ENCODE assay signal across 23 cellular contexts in the genomic region with DNA sequence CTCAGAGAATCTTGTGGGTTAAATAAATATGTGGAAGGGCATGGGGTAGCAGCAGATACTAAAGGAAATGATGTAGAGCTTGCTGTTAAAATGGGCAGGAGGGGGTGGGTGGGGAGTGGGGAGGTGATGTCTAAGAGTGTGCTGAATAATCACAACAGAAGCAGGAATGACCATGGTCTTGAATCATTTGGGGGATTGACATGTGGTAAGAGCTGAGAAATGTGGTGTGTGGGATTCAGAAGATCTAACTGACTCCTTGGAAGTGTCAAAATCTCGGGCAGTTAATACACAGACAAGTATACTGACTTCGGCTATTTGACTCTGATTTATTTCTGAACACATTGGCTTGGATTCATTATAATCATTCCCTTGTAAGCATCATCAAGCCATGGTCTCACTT. TPM values are rescaled to one million over a fixed set of nuclear protein-coding genes. Genes with fewer than 3 reads are reported as not detected.
DNase-seq lines count a peak whose midpoint lies in the region; ATAC-seq, FAIRE-seq and TF ChIP-seq lines count a peak whose summit lies in the region.
"Had no signal": no experiment of that assay in that cellular context is flagged by ENCODE, and none has a peak within 500 bp of the region (broad histone marks: within the 10 kb centered on the region; RNA-seq: fewer than 3 reads in every experiment).

No MANE protein-coding gene starts in this region.

- no peak overlapping the region for H3K4me2 ChIP-seq in A549
- H3K4me2 ChIP-seq in astrocyte (ENCODE audit: low read length), result no peak overlapping the region
- H3K4me2 ChIP-seq: BLaER1 had no signal

- POLR2A ChIA-PET in A549 (lab: Yijun Ruan, JAX), result no interaction called here

- H3K9me3 ChIP-seq in A549, result no peaks in the 10 kb centered on the region
- H3K9me3 ChIP-seq in astrocyte (ENCODE audit: insufficient read depth, low read depth, low read length), result no peaks in the 10 kb centered on the region
- H3K9me3 ChIP-seq: BE2C, BLaER1 had no signal

- H3K27ac ChIP-seq in A549, result no peak overlapping the region
- no peak overlapping the region for H3K27ac ChIP-seq in astrocyte (ENCODE audit: low read depth, low read length)
- H3K27ac ChIP-seq: 22Rv1, BLaER1 had no signal

- no peaks in the 10 kb centered on the region for H3K9me3 Mint-ChIP-seq in astrocyte (ENCODE audit: unreplicated experiment)
- no peaks in the 10 kb centered on the region for H3K9me3 Mint-ChIP-seq in stimulated activated effector memory CD8-positive, alpha-beta T cell treated with anti-CD3 and anti-CD28 coated beads, Interleukin-12 subunit alpha, Interleukin-12 subunit beta, amount 100 ng/mL, for 72 hours
- H3K9me3 Mint-ChIP-seq: CD14-positive monocyte; CD4-positive, alpha-beta memory T cell had no signal

- H3K4me3 Mint-ChIP-seq in astrocyte (ENCODE audit: unreplicated experiment), result no peak overlapping the region
- no peak overlapping the region for H3K4me3 Mint-ChIP-seq in stimulated activated effector memory CD8-positive, alpha-beta T cell treated with anti-CD3 and anti-CD28 coated beads, Interleukin-12 subunit alpha, Interleukin-12 subunit beta, amount 100 ng/mL, for 72 hours
- H3K4me3 Mint-ChIP-seq: CD14-positive monocyte; CD4-positive, alpha-beta memory T cell; CD4-positive, CD25-positive, alpha-beta regulatory T cell; CD8-positive, alpha-beta memory T cell had no signal

- H3K4me3 ChIP-seq in A549 (no peak overlapping the region), astrocyte (ENCODE audit: insufficient read depth, low read depth, low read length) (no peak overlapping the region)
- H3K4me3 ChIP-seq: BLaER1 had no signal

- peaks cover 14% of the 10 kb centered on the region for H3K4me1 Mint-ChIP-seq in astrocyte (ENCODE audit: low read depth, unreplicated experiment)
- peaks cover 15% of the 10 kb centered on the region for H3K4me1 Mint-ChIP-seq in stimulated activated effector memory CD8-positive, alpha-beta T cell treated with anti-CD3 and anti-CD28 coated beads, Interleukin-12 subunit alpha, Interleukin-12 subunit beta, amount 100 ng/mL, for 72 hours
- H3K4me1 Mint-ChIP-seq: CD14-positive monocyte had no signal

- FAIRE-seq in A549 (lab: Jason Lieb, UNC) (peak; percentile 81), astrocyte (lab: Jason Lieb, UNC) (peak; percentile 68)
- FAIRE-seq: G401.6, GM12891, GM19239 had no signal

- H3K36me3 ChIP-seq in astrocyte (ENCODE audit: insufficient read depth, low read length), result no peaks in the 10 kb centered on the region
- H3K36me3 ChIP-seq: BE2C, BLaER1 had no signal

- DNase-seq in A549 (ENCODE audit: low read depth in 1 of 2, low spot score in 1 of 2) (no peak), astrocyte (ENCODE audit: low read depth) (no peak), SIG-M5 treated with dmso at 0.1 percent for 504 hours (lab: John Stamatoyannopoulos, UW; ENCODE audit: unreplicated experiment) (no peak), dermis blood vessel endothelial cell (no peak)
- DNase-seq in stimulated activated effector memory CD8-positive, alpha-beta T cell treated with anti-CD3 and anti-CD28 coated beads, Interleukin-12 subunit alpha, Interleukin-12 subunit beta, amount 100 ng/mL, for 72 hours (ENCODE audit: low spot score in 2 of 2), result no peak
- DNase-seq: ACHN; BE2C; C1 segment of cervical spinal cord; CD4-positive, alpha-beta memory T cell; CD4-positive, CD25-positive, alpha-beta regulatory T cell; CD8-positive, alpha-beta memory T cell; COR-L47; DMS 273 treated with DMSO at 0.1 percent for 48 hours; GF-D8 had no signal

- no peak for TF ChIP-seq RAD21 in A549 (conservative IDR thresholded peaks at IDR 0.05 in 1 of 2, IDR thresholded peaks at IDR 0.05 in 1 of 2)

- H3K9ac ChIP-seq in astrocyte (ENCODE audit: low read length), result no peak overlapping the region
- H3K9ac ChIP-seq: BLaER1 had no signal

- H3K4me1 ChIP-seq in A549 (no peaks in the 10 kb centered on the region), astrocyte (ENCODE audit: insufficient read depth, low read length) (no peaks in the 10 kb centered on the region)
- H3K4me1 ChIP-seq: BE2C, BLaER1 had no signal

- CTCF ChIA-PET in A549 (lab: Yijun Ruan, JAX), result no interaction called here

- no peaks in the 10 kb centered on the region for H3K27me3 ChIP-seq in astrocyte (ENCODE audit: insufficient read depth, low read length)
- H3K27me3 ChIP-seq: BE2C had no signal

- TF ChIP-seq POLR2A in A549 (IDR thresholded peaks at IDR 0.05; ENCODE audit: low read length), result no peak

- no peak for TF ChIP-seq EP300 in A549 (IDR thresholded peaks at IDR 0.05)

- WGBS in A549 (ENCODE audit: missing lambda C conversion rate), result 26% methylated on average over 2 of the region's 2 CpGs

- no peak overlapping the region for H3K27ac Mint-ChIP-seq in astrocyte (ENCODE audit: unreplicated experiment)
- no peak overlapping the region for H3K27ac Mint-ChIP-seq in stimulated activated effector memory CD8-positive, alpha-beta T cell treated with anti-CD3 and anti-CD28 coated beads, Interleukin-12 subunit alpha, Interleukin-12 subunit beta, amount 100 ng/mL, for 72 hours
- H3K27ac Mint-ChIP-seq: CD14-positive monocyte; CD4-positive, alpha-beta memory T cell; CD4-positive, CD25-positive, alpha-beta regulatory T cell had no signal

- no peak for ATAC-seq in A549
- peak; percentile 28 for ATAC-seq in stimulated activated effector memory CD8-positive, alpha-beta T cell treated with anti-CD3 and anti-CD28 coated beads, Interleukin-12 subunit alpha, Interleukin-12 subunit beta, amount 100 ng/mL, for 72 hours

- no peaks in the 10 kb centered on the region for H3K79me2 ChIP-seq in astrocyte (ENCODE audit: insufficient read depth, low read length)

- no peaks in the 10 kb centered on the region for H3K36me3 Mint-ChIP-seq in astrocyte (ENCODE audit: low read depth, unreplicated experiment)
- H3K36me3 Mint-ChIP-seq in stimulated activated effector memory CD8-positive, alpha-beta T cell treated with anti-CD3 and anti-CD28 coated beads, Interleukin-12 subunit alpha, Interleukin-12 subunit beta, amount 100 ng/mL, for 72 hours, result no peaks in the 10 kb centered on the region
- H3K36me3 Mint-ChIP-seq: CD14-positive monocyte; CD4-positive, alpha-beta memory T cell; CD4-positive, CD25-positive, alpha-beta regulatory T cell; CD8-positive, alpha-beta memory T cell had no signal

- no peak for TF ChIP-seq CTCF in A549 (IDR thresholded peaks at IDR 0.05)
- TF ChIP-seq CTCF in astrocyte (IDR thresholded peaks at IDR 0.05; ENCODE audit: insufficient read depth, low read depth, low read length), result no peak

- no peaks in the 10 kb centered on the region for H4K20me1 ChIP-seq in astrocyte (ENCODE audit: insufficient read depth, low read length)

- H2AFZ ChIP-seq in astrocyte (ENCODE audit: low read depth, low read length), result no peak overlapping the region

- peaks cover 2% of the 10 kb centered on the region for H3K27me3 Mint-ChIP-seq in astrocyte (ENCODE audit: low read depth, unreplicated experiment)
- H3K27me3 Mint-ChIP-seq: CD4-positive, alpha-beta memory T cell had no signal

TF ChIP-seq in A549, 52 proteins besides CTCF, POLR2A, EP300 and RAD21 (continues in another document):
- TF ChIP-seq CHD4 (IDR thresholded peaks at IDR 0.05; ENCODE audit: borderline replicate concordance) (no peak), KDM5A (IDR thresholded peaks at IDR 0.05) (no peak), HDAC2 (IDR thresholded peaks at IDR 0.05) (no peak), CHD2 (IDR thresholded peaks at IDR 0.05; ENCODE audit: low read length, partially characterized antibody) (no peak), CBX2 (IDR thresholded peaks at IDR 0.05; ENCODE audit: borderline replicate concordance, low read depth) (no peak), CEBPB (IDR thresholded peaks at IDR 0.05) (no peak), MAFK (IDR thresholded peaks at IDR 0.05; ENCODE audit: partially characterized antibody) (no peak), GATA3 (IDR thresholded peaks at IDR 0.05; ENCODE audit: borderline replicate concordance) (no peak), KDM1A (IDR thresholded peaks at IDR 0.05; ENCODE audit: low read depth) (no peak), MAZ (IDR thresholded peaks at IDR 0.05; ENCODE audit: borderline replicate concordance, low read depth, low read length) (no peak)
- TF ChIP-seq, protein P1, sequence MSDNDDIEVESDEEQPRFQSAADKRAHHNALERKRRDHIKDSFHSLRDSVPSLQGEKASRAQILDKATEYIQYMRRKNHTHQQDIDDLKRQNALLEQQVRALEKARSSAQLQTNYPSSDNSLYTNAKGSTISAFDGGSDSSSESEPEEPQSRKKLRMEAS (IDR thresholded peaks at IDR 0.05), result no peak
- TF ChIP-seq, protein P2, sequence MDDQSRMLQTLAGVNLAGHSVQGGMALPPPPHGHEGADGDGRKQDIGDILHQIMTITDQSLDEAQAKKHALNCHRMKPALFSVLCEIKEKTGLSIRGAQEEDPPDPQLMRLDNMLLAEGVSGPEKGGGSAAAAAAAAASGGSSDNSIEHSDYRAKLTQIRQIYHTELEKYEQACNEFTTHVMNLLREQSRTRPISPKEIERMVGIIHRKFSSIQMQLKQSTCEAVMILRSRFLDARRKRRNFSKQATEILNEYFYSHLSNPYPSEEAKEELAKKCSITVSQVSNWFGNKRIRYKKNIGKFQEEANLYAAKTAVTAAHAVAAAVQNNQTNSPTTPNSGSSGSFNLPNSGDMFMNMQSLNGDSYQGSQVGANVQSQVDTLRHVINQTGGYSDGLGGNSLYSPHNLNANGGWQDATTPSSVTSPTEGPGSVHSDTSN (IDR thresholded peaks at IDR 0.05), result no peak

RNA-seq across cellular contexts. Expression of a gene that starts 6.8 kb away (rescaled TPM):
- polyA plus RNA-seq in A549 (2011; rRNA removed), result not detected in 2 replicates
- polyA plus RNA-seq in A549 (2012; cell fraction: cytosol; rRNA removed), result not detected in 2 replicates
- polyA plus RNA-seq in A549 (2012; cell fraction: nucleus; rRNA removed), result not detected in 2 replicates
- polyA plus RNA-seq in A549 (2017; fragmentation: RNase III; extraction: RNeasy Plus Mini Kit Qiagen cat#74134 plus additional on column Dnase treatment), result not detected in 3 replicates
- polyA minus RNA-seq in A549 (2011; rRNA and poly(A)+ RNA removed), result not detected in 2 replicates
- 1.3 TPM in 1 of 2 replicates, not detected in the other for total RNA-seq in astrocyte
- total RNA-seq in dermis blood vessel endothelial cell, result not detected in 2 replicates
- total RNA-seq: A172; A673; CD4-positive, alpha-beta memory T cell; CD4-positive, CD25-positive, alpha-beta regulatory T cell; CD8-positive, alpha-beta memory T cell had no signal
- polyA plus RNA-seq: AG04450; CD14-positive monocyte; CD4-positive, alpha-beta memory T cell; CD4-positive, CD25-positive, alpha-beta regulatory T cell; CD8-positive, alpha-beta memory T cell had no signal

RNA-seq across cellular contexts. Expression of a gene that starts 41.4 kb away (rescaled TPM):
- polyA plus RNA-seq in A549 (2011; rRNA removed), result 5.0 and 10.8 TPM in 2 replicates
- polyA plus RNA-seq in A549 (2012; cell fraction: cytosol; rRNA removed), result 3.1 and 5.0 TPM in 2 replicates
- polyA plus RNA-seq in A549 (2012; cell fraction: nucleus; rRNA removed), result 1.7 and 4.7 TPM in 2 replicates
- 82.3 to 87.7 TPM (median 82.8 TPM) in 3 replicates for polyA plus RNA-seq in A549 (2017; fragmentation: RNase III; extraction: RNeasy Plus Mini Kit Qiagen cat#74134 plus additional on column Dnase treatment)
- 1.6 and 2.4 TPM in 2 replicates for polyA minus RNA-seq in A549 (2011; rRNA and poly(A)+ RNA removed)
- 29.1 and 33.1 TPM in 2 replicates for total RNA-seq in astrocyte
- 25.9 and 45.8 TPM in 2 replicates for total RNA-seq in dermis blood vessel endothelial cell

RNA-seq across cellular contexts. Expression of a gene that starts 51.1 kb away (rescaled TPM):
- not detected in 2 replicates for polyA plus RNA-seq in A549 (2011; rRNA removed)
- not detected in 2 replicates for polyA plus RNA-seq in A549 (2012; cell fraction: cytosol; rRNA removed)
- not detected in 2 replicates for polyA plus RNA-seq in A549 (2012; cell fraction: nucleus; rRNA removed)
- not detected in 3 replicates for polyA plus RNA-seq in A549 (2017; fragmentation: RNase III; extraction: RNeasy Plus Mini Kit Qiagen cat#74134 plus additional on column Dnase treatment)
- not detected in 2 replicates for polyA minus RNA-seq in A549 (2011; rRNA and poly(A)+ RNA removed)
- not detected in 2 replicates for total RNA-seq in astrocyte
- not detected in 2 replicates for total RNA-seq in dermis blood vessel endothelial cell
- total RNA-seq: A172; A673; CD4-positive, alpha-beta memory T cell; CD4-positive, CD25-positive, alpha-beta regulatory T cell; CD8-positive, alpha-beta memory T cell had no signal
- polyA plus RNA-seq: AG04450; CD14-positive monocyte; CD4-positive, alpha-beta memory T cell; CD4-positive, CD25-positive, alpha-beta regulatory T cell; CD8-positive, alpha-beta memory T cell had no signal
